In the genomic region with DNA sequence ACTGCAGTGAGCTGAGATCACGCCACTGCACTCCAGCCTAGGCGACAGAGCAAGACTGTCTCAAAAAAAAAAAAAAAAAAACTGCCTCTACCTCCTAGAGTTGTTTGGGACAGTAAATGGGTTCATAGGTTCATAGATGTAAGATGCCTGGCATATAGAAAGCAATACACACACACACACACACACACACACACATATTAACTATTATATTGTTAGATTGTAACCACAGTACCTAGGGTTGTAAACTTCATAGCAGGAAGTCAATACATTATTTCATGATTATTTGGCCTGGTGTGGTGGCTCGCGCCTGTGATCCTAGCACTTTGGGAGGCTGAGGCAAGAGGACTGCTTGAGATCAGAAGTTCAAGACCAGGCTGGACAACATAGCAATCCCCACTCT, we compare ENCODE assay signal across 19 cellular contexts. TPM values are rescaled to one million over a fixed set of nuclear protein-coding genes. Genes with fewer than 3 reads are reported as not detected.
A peak's percentile ranks its signal among the peaks of the same experiment; 100 is the strongest.
DNase-seq lines count a peak whose midpoint lies in the region; ATAC-seq and TF ChIP-seq lines count a peak whose summit lies in the region.
"Had no signal": no experiment of that assay in that cellular context is flagged by ENCODE, and none has a peak within 500 bp of the region (broad histone marks: within the 10 kb centered on the region; RNA-seq: fewer than 3 reads in every experiment).

No MANE protein-coding gene starts in this region.

- no peaks in the 10 kb centered on the region for H3K9me3 Mint-ChIP-seq in T-cell
- H3K9me3 Mint-ChIP-seq: CD4-positive, CD25-positive, alpha-beta regulatory T cell; GM23338; H9 had no signal

- H3K27ac Mint-ChIP-seq in T-cell: peak overlapping the region; percentile 8 to 24
- H3K27ac Mint-ChIP-seq: B cell, GM23338, H9 had no signal

- H3K4me1 Mint-ChIP-seq in T-cell: peaks cover 38 to 49% (median 39%) of the 10 kb centered on the region in 3 donors

- peak; percentile 28 for DNase-seq in activated effector memory CD4-positive, alpha-beta T cell treated with anti-CD3 and anti-CD28 coated beads, Interleukin-2, amount 50 U/mL, for 16 hours
- no peak for DNase-seq in activated effector memory CD4-positive, alpha-beta T cell treated with Interleukin-2 at 50 U/mL for 16 hours
- DNase-seq in T-cell: no peak
- peak in 1 of 3 donors; percentile 20 for DNase-seq in mucosa of descending colon
- no peak for DNase-seq in dorsolateral prefrontal cortex
- DNase-seq: Caco-2; CD4-positive, CD25-positive, alpha-beta regulatory T cell; DMS153; DND-41; H9 had no signal

- H3K36me3 ChIP-seq in mucosa of descending colon (ENCODE audit: low read depth): no peaks in the 10 kb centered on the region
- peaks cover 93% of the 10 kb centered on the region for H3K36me3 ChIP-seq in neutrophil

- TF ChIP-seq CTCF in mucosa of descending colon (IDR thresholded peaks at IDR 0.05): no peak
- no peak for TF ChIP-seq CTCF in neutrophil (IDR thresholded peaks at IDR 0.05)
- TF ChIP-seq CTCF in dorsolateral prefrontal cortex (IDR thresholded peaks at IDR 0.05 in 54 of 56, conservative IDR thresholded peaks at IDR 0.05 in 2 of 56; ENCODE audit: low read depth in 1 of 56, partially characterized antibody in 56 of 56): no peak

- H3K4me3 ChIP-seq in mucosa of descending colon (no peak overlapping the region), neutrophil (ENCODE audit: low read depth in 1 of 2, low read length in 1 of 2) (peak overlapping the region; percentile 18 to 96), dorsolateral prefrontal cortex (no peak overlapping the region)
- H3K4me3 ChIP-seq: BLaER1, GM23338 had no signal

- H3K27me3 Mint-ChIP-seq in T-cell: no peaks in the 10 kb centered on the region
- H3K27me3 Mint-ChIP-seq: B cell; CD4-positive, CD25-positive, alpha-beta regulatory T cell had no signal

- CTCF ChIA-PET in T-cell (lab: Charles Lee): interaction anchor here in 1 of 2 donors (1.4 kb wide), 1 partner anchor 12 kb away, joined by 3 read pairs; no protein-coding TSS in a partner anchor

- intact Hi-C loops in mucosa of descending colon (cut with DNase I, micrococcal nuclease) (no loop called here), dorsolateral prefrontal cortex (cut with DNase I) (no loop called here)

- H3K4me3 Mint-ChIP-seq in T-cell: no peak overlapping the region
- H3K4me3 Mint-ChIP-seq: B cell, GM23338, H9 had no signal

- peaks cover 28% of the 10 kb centered on the region for H3K36me3 Mint-ChIP-seq in T-cell

- H3K4me1 ChIP-seq in mucosa of descending colon (ENCODE audit: low read depth): peaks cover 16% of the 10 kb centered on the region
- H3K4me1 ChIP-seq in neutrophil (ENCODE audit: control insufficient read depth in 1 of 2, insufficient read depth in 1 of 2, low read depth in 1 of 2, low read length in 1 of 2): peaks cover 82 to 96% of the 10 kb centered on the region in 2 experiments
- H3K4me1 ChIP-seq: Caco-2 had no signal

- no peaks in the 10 kb centered on the region for H3K27me3 ChIP-seq in neutrophil
- no peaks in the 10 kb centered on the region for H3K27me3 ChIP-seq in dorsolateral prefrontal cortex
- H3K27me3 ChIP-seq: BLaER1 had no signal

- POLR2A ChIA-PET in T-cell (lab: Charles Lee): interaction anchor here in 1 of 2 donors (0.7 to 0.9 kb wide), 2 partner anchors 31 to 68 kb away, joined by 4 to 6 read pairs; no protein-coding TSS in a partner anchor

- H3K9me3 ChIP-seq in mucosa of descending colon: no peaks in the 10 kb centered on the region
- no peaks in the 10 kb centered on the region for H3K9me3 ChIP-seq in neutrophil
- H3K9me3 ChIP-seq: BLaER1, Caco-2 had no signal

- ATAC-seq in T-cell (replicated peaks in 1 of 4) (no peak), mucosa of descending colon (peak; percentile 72), HG03025 (IDR thresholded peaks at IDR 0.05; ENCODE audit: low FRiP score, unreplicated experiment) (no peak), GM19395 (IDR thresholded peaks at IDR 0.05; ENCODE audit: unreplicated experiment) (no peak)
- ATAC-seq: GM23338, HCT116 had no signal

- H3K27ac ChIP-seq in neutrophil: peak overlapping the region; percentile 98
- no peak overlapping the region for H3K27ac ChIP-seq in dorsolateral prefrontal cortex
- H3K27ac ChIP-seq: 22Rv1, BLaER1, C4-2B had no signal

RNA-seq across cellular contexts. Expression of gene XPO6, which starts 5.8 kb away (rescaled TPM):
- total RNA-seq in T-cell (100 to 1,000 TPM; 355 to 403 (median 391) TPM), mucosa of descending colon (100 to 1,000 TPM in 2 of 3 donors, 10 to 100 TPM in 1; 97.6 to 138 (median 114) TPM), dorsolateral prefrontal cortex (100 to 1,000 TPM; 111 to 213 (median 156) TPM)

Comparison
In these comparisons a context has a peak if more than half of its experiments do, and no peak if none do; other contexts are left out.
1. H3K4me3 ChIP-seq: peak in neutrophil (2 of 2); none in mucosa of descending colon (single experiment) and dorsolateral prefrontal cortex (0 of 59).